In genomic region chr11:121517996-121518395, GRCh38 we compare ENCODE assay signal across 25 cellular contexts.
DNase-seq lines count a peak whose midpoint lies in the region; TF ChIP-seq lines count a peak whose summit lies in the region.
"Had no signal": no experiment of that assay in that cellular context is flagged by ENCODE, and none has a peak within 500 bp of the region (broad histone marks: within the 10 kb centered on the region; RNA-seq: fewer than 3 reads in every experiment).

No MANE protein-coding gene starts in this region.

- H3K36me3 Mint-ChIP-seq in CD8-positive, alpha-beta memory T cell: peaks cover 26 to 89% (median 42%) of the 10 kb centered on the region in 3 donors
- peaks cover 65% of the 10 kb centered on the region for H3K36me3 Mint-ChIP-seq in activated naive CD8-positive, alpha-beta T cell treated with anti-CD3 and anti-CD28 coated beads for 36 hours
- peaks cover 5% of the 10 kb centered on the region for H3K36me3 Mint-ChIP-seq in neural crest cell (ENCODE audit: low read depth)

- H3K4me1 ChIP-seq in CD8-positive, alpha-beta memory T cell (ENCODE audit: insufficient read depth, low read length): peaks cover 9% of the 10 kb centered on the region
- peaks cover 0 to 4% (median 0%) of the 10 kb centered on the region in 4 donors for H3K4me1 ChIP-seq in tibial nerve
- H3K4me1 ChIP-seq: A549, HAP-1 had no signal

- POLR2A ChIA-PET in CD8-positive, alpha-beta memory T cell (lab: Charles Lee): no interaction called here

- DNase-seq in activated CD8-positive, alpha-beta memory T cell treated with anti-CD3 and anti-CD28 coated beads, Interleukin-2, amount 50 U/mL, for 48 hours: peak; percentile 39
- DNase-seq in activated CD8-positive, alpha-beta memory T cell treated with anti-CD3 and anti-CD28 coated beads, Interleukin-2, amount 50 U/mL, for 4 hours: no peak
- DNase-seq in CD8-positive, alpha-beta memory T cell: no peak
- no peak for DNase-seq in activated naive CD8-positive, alpha-beta T cell treated with anti-CD3 and anti-CD28 coated beads for 36 hours
- DNase-seq in neural crest cell (ENCODE audit: low read depth, low spot score): no peak
- no peak for DNase-seq in tibial nerve (ENCODE audit: low spot score in 2 of 2)
- DNase-seq in dedifferentiated amniotic fluid mesenchymal stem cell (ENCODE audit: extremely low spot score): no peak
- no peak for DNase-seq in GM13976 (ENCODE audit: low spot score)
- DNase-seq: activated T-cell treated with anti-CD3 and anti-CD28 coated beads for 4 hours; DMS79; GDM1; islet precursor cell; Kasumi-1; left ventricle myocardium inferior; mesendoderm; NCI-H146; occipital lobe; stimulated activated naive CD4-positive, alpha-beta T cell had no signal

- no peak for TF ChIP-seq EP300 in tibial nerve (IDR thresholded peaks at IDR 0.05)

- H3K27me3 ChIP-seq in CD8-positive, alpha-beta memory T cell (ENCODE audit: insufficient read depth, low read length, poor library complexity, severe bottlenecking): no peaks in the 10 kb centered on the region
- H3K27me3 ChIP-seq in tibial nerve: no peaks in the 10 kb centered on the region
- H3K27me3 ChIP-seq: vagina had no signal

- peaks cover 60 to 74% (median 62%) of the 10 kb centered on the region in 3 donors for H3K4me1 Mint-ChIP-seq in CD8-positive, alpha-beta memory T cell
- H3K4me1 Mint-ChIP-seq in activated naive CD8-positive, alpha-beta T cell treated with anti-CD3 and anti-CD28 coated beads for 36 hours: peaks cover 62% of the 10 kb centered on the region
- no peaks in the 10 kb centered on the region for H3K4me1 Mint-ChIP-seq in neural crest cell

- no peaks in the 10 kb centered on the region for H3K9me3 Mint-ChIP-seq in CD8-positive, alpha-beta memory T cell
- no peaks in the 10 kb centered on the region for H3K9me3 Mint-ChIP-seq in activated naive CD8-positive, alpha-beta T cell treated with anti-CD3 and anti-CD28 coated beads for 36 hours
- H3K9me3 Mint-ChIP-seq in neural crest cell: no peaks in the 10 kb centered on the region
- H3K9me3 Mint-ChIP-seq: T-helper 1 cell treated with Interleukin-12 subunit alpha and Interleukin-12 subunit beta and Interleukin-4 antibody, amounts not matched to agents 30 μg/mL and 1 μg/mL, for 36 hours had no signal

- H3K27me3 Mint-ChIP-seq in CD8-positive, alpha-beta memory T cell: peaks cover 0 to 1% of the 10 kb centered on the region in 2 donors
- no peaks in the 10 kb centered on the region for H3K27me3 Mint-ChIP-seq in activated naive CD8-positive, alpha-beta T cell treated with anti-CD3 and anti-CD28 coated beads for 36 hours
- H3K27me3 Mint-ChIP-seq in neural crest cell (ENCODE audit: low read depth): no peaks in the 10 kb centered on the region
- H3K27me3 Mint-ChIP-seq: B cell had no signal

- WGBS in tibial nerve, 2 donors: 78 to 86% methylated on average over 1 of the region's 1 CpG

- in situ Hi-C loops in GM13976 (cut with MboI; ENCODE audit: low sequenced_read_pairs, unreplicated experiment): no loop called here

- no peaks in the 10 kb centered on the region for H3K9me3 ChIP-seq in CD8-positive, alpha-beta memory T cell (ENCODE audit: low read length)
- H3K9me3 ChIP-seq in tibial nerve: no peaks in the 10 kb centered on the region
- H3K9me3 ChIP-seq: A549, HAP-1, left ventricle myocardium inferior, thoracic aorta, vagina had no signal

- TF ChIP-seq CTCF in neural crest cell (conservative IDR thresholded peaks at IDR 0.05) (no peak), tibial nerve (IDR thresholded peaks at IDR 0.05) (no peak), GM13976 (IDR thresholded peaks at IDR 0.05; ENCODE audit: borderline replicate concordance, control extremely low read depth, extremely low read depth, insufficient read depth, missing control alignments) (no peak)

- TF ChIP-seq POLR2A in tibial nerve (IDR thresholded peaks at IDR 0.05): no peak

- H3K27ac ChIP-seq in CD8-positive, alpha-beta memory T cell (ENCODE audit: low read depth, low read length): no peak overlapping the region
- no peak overlapping the region for H3K27ac ChIP-seq in tibial nerve
- H3K27ac ChIP-seq: A549, left ventricle myocardium inferior, RWPE1, thoracic aorta, vagina had no signal

- H3K27ac Mint-ChIP-seq in CD8-positive, alpha-beta memory T cell: peak overlapping the region; percentile 37 to 94 (median 79)
- H3K27ac Mint-ChIP-seq in activated naive CD8-positive, alpha-beta T cell treated with anti-CD3 and anti-CD28 coated beads for 36 hours: peak overlapping the region; percentile 32
- peak overlapping the region; percentile 16 for H3K27ac Mint-ChIP-seq in neural crest cell (ENCODE audit: unreplicated experiment)
- H3K27ac Mint-ChIP-seq: B cell; T-helper 1 cell treated with Interleukin-12 subunit alpha and Interleukin-12 subunit beta and Interleukin-4 antibody, amounts not matched to agents 30 μg/mL and 1 μg/mL, for 36 hours had no signal

- no peak overlapping the region for H3K4me3 ChIP-seq in CD8-positive, alpha-beta memory T cell (ENCODE audit: low read length)
- H3K4me3 ChIP-seq in tibial nerve: no peak overlapping the region
- H3K4me3 ChIP-seq: A549, HAP-1, left ventricle myocardium inferior, thoracic aorta, vagina had no signal

- H3K4me3 Mint-ChIP-seq in CD8-positive, alpha-beta memory T cell: no peak overlapping the region
- no peak overlapping the region for H3K4me3 Mint-ChIP-seq in activated naive CD8-positive, alpha-beta T cell treated with anti-CD3 and anti-CD28 coated beads for 36 hours
- no peak overlapping the region for H3K4me3 Mint-ChIP-seq in neural crest cell
- H3K4me3 Mint-ChIP-seq: B cell; T-helper 1 cell treated with Interleukin-12 subunit alpha and Interleukin-12 subunit beta and Interleukin-4 antibody, amounts not matched to agents 30 μg/mL and 1 μg/mL, for 36 hours had no signal

- CTCF ChIA-PET in CD8-positive, alpha-beta memory T cell (lab: Charles Lee): interaction anchor here (1.1 kb wide), 1 partner anchor 64 kb away, joined by 3 read pairs; no protein-coding TSS in a partner anchor

- peaks cover 57% of the 10 kb centered on the region for H3K36me3 ChIP-seq in CD8-positive, alpha-beta memory T cell (ENCODE audit: insufficient read depth, low read length)
- H3K36me3 ChIP-seq in tibial nerve: no peaks in the 10 kb centered on the region
- H3K36me3 ChIP-seq: HAP-1, left ventricle myocardium inferior, thoracic aorta had no signal

Comparison
In these comparisons a context has a peak if more than half of its experiments do, and no peak if none do; other contexts are left out.
1. H3K27ac Mint-ChIP-seq: peak in every context shown above with its lines; median percentile 79 in CD8-positive, alpha-beta memory T cell; 32 in activated naive CD8-positive, alpha-beta T cell treated with anti-CD3 and anti-CD28 coated beads for 36 hours; 16 in neural crest cell.